Comparison of ENCODE assay signal across 23 cellular contexts in genomic region chr6:67717281-67717680, GRCh38.
DNase-seq lines count a peak whose midpoint lies in the region; ATAC-seq and TF ChIP-seq lines count a peak whose summit lies in the region.
"Had no signal": no experiment of that assay in that cellular context is flagged by ENCODE, and none has a peak within 500 bp of the region (broad histone marks: within the 10 kb centered on the region; RNA-seq: fewer than 3 reads in every experiment).

No MANE protein-coding gene starts in this region.

- POLR2A ChIA-PET in naive thymus-derived CD4-positive, alpha-beta T cell (lab: Charles Lee), result no interaction called here

- in situ Hi-C loops in astrocyte of the spinal cord (cut with HindIII; ENCODE audit: low sequenced_read_pairs), result no loop called here

- H3K9ac ChIP-seq in OCI-LY3 (ENCODE audit: low read length), result no peak overlapping the region
- H3K9ac ChIP-seq: BLaER1, SK-N-SH had no signal

- CTCF ChIA-PET in naive thymus-derived CD4-positive, alpha-beta T cell (lab: Charles Lee), result interaction anchor here (0.6 kb wide), 1 partner anchor 184 kb away, joined by 3 read pairs; no protein-coding TSS in a partner anchor

- no peaks in the 10 kb centered on the region for H3K9me3 ChIP-seq in OCI-LY3 (ENCODE audit: insufficient read depth, low read length)
- no peaks in the 10 kb centered on the region for H3K9me3 ChIP-seq in naive thymus-derived CD4-positive, alpha-beta T cell (ENCODE audit: control insufficient read depth in 2 of 3, low read length in 3 of 3)
- H3K9me3 ChIP-seq: A549, BLaER1, SK-N-SH had no signal

- H3K4me1 Mint-ChIP-seq in osteocyte (ENCODE audit: unreplicated experiment), result peaks cover 32% of the 10 kb centered on the region
- no peaks in the 10 kb centered on the region for H3K4me1 Mint-ChIP-seq in naive thymus-derived CD4-positive, alpha-beta T cell
- H3K4me1 Mint-ChIP-seq: CD4-positive, alpha-beta memory T cell had no signal

- peak; percentile 62 for DNase-seq in astrocyte of the spinal cord (ENCODE audit: low read depth, low spot score)
- DNase-seq in fibroblast of the aortic adventitia (ENCODE audit: low read depth), result peak; percentile 77
- DNase-seq in osteocyte (ENCODE audit: extremely low spot score, unreplicated experiment), result no peak
- no peak for DNase-seq in NCI-H2107 treated with DMSO at 0.1 percent for 48 hours (lab: John Stamatoyannopoulos, UW; ENCODE audit: unreplicated experiment)
- DNase-seq in NOMO-1 (lab: John Stamatoyannopoulos, UW; ENCODE audit: unreplicated experiment in 2 of 2), result no peak
- no peak for DNase-seq in naive thymus-derived CD4-positive, alpha-beta T cell
- DNase-seq: CD4-positive, alpha-beta memory T cell; DMS53; EL; KG1; NCI-H1048; NCI-H1436; NCI-H1930; NCI-H2171; NCI-H526; NK-92 treated with Interleukin-12 subunit alpha and Interleukin-12 subunit beta, amount 100 ng/mL, for 24 hours; SHP77 treated with DMSO at 0.1 percent for 48 hours; SK-N-SH had no signal

- no peak overlapping the region for H3K4me2 ChIP-seq in OCI-LY3 (ENCODE audit: low read length)
- H3K4me2 ChIP-seq: A549, BLaER1, SK-N-SH had no signal

- intact Hi-C loops in naive thymus-derived CD4-positive, alpha-beta T cell (cut with micrococcal nuclease), result no loop called here

- H3K27me3 Mint-ChIP-seq in osteocyte (ENCODE audit: unreplicated experiment), result no peaks in the 10 kb centered on the region
- H3K27me3 Mint-ChIP-seq in naive thymus-derived CD4-positive, alpha-beta T cell, result no peaks in the 10 kb centered on the region
- H3K27me3 Mint-ChIP-seq: CD4-positive, alpha-beta memory T cell had no signal

- no peak for TF ChIP-seq CTCF in OCI-LY3 (IDR thresholded peaks at IDR 0.05; ENCODE audit: low read depth, low read length)
- TF ChIP-seq CTCF in astrocyte of the spinal cord (IDR thresholded peaks at IDR 0.05; ENCODE audit: low read depth, low read length), result no peak
- no peak for TF ChIP-seq CTCF in fibroblast of the aortic adventitia (IDR thresholded peaks at IDR 0.05; ENCODE audit: insufficient read depth, low read length)
- TF ChIP-seq CTCF in osteocyte (IDR thresholded peaks at IDR 0.05), result no peak

- peaks cover 8% of the 10 kb centered on the region for H3K36me3 Mint-ChIP-seq in osteocyte (ENCODE audit: unreplicated experiment)
- no peaks in the 10 kb centered on the region for H3K36me3 Mint-ChIP-seq in naive thymus-derived CD4-positive, alpha-beta T cell
- H3K36me3 Mint-ChIP-seq: CD4-positive, alpha-beta memory T cell had no signal

- no peaks in the 10 kb centered on the region for H3K79me2 ChIP-seq in OCI-LY3 (ENCODE audit: low read length)

- H3K27ac ChIP-seq in OCI-LY3 (ENCODE audit: low read length), result no peak overlapping the region
- H3K27ac ChIP-seq in naive thymus-derived CD4-positive, alpha-beta T cell (ENCODE audit: low read depth, low read length), result no peak overlapping the region
- H3K27ac ChIP-seq: A549, BLaER1 had no signal

- peak overlapping the region; percentile 35; the same call in 1 of the 2 replicates for H2AFZ ChIP-seq in OCI-LY3 (ENCODE audit: low read depth, low read length)

- H4K20me1 ChIP-seq in OCI-LY3 (ENCODE audit: insufficient read depth, low read length), result no peaks in the 10 kb centered on the region
- H4K20me1 ChIP-seq: BLaER1 had no signal

- H3K27ac Mint-ChIP-seq in osteocyte (ENCODE audit: unreplicated experiment), result peak overlapping the region; percentile 85
- no peak overlapping the region for H3K27ac Mint-ChIP-seq in naive thymus-derived CD4-positive, alpha-beta T cell
- H3K27ac Mint-ChIP-seq: CD4-positive, alpha-beta memory T cell had no signal

- H3K36me3 ChIP-seq in OCI-LY3 (replicated peaks; ENCODE audit: low read depth, low read length), result no peaks in the 10 kb centered on the region
- no peaks in the 10 kb centered on the region for H3K36me3 ChIP-seq in naive thymus-derived CD4-positive, alpha-beta T cell (ENCODE audit: control insufficient read depth in 2 of 3, insufficient read depth in 3 of 3, low read length in 3 of 3)
- H3K36me3 ChIP-seq: BLaER1 had no signal

- H3K27me3 ChIP-seq in OCI-LY3 (ENCODE audit: low read depth, low read length), result no peaks in the 10 kb centered on the region
- no peaks in the 10 kb centered on the region for H3K27me3 ChIP-seq in naive thymus-derived CD4-positive, alpha-beta T cell (ENCODE audit: control insufficient read depth in 2 of 2, insufficient read depth in 2 of 2, low read length in 2 of 2)
- H3K27me3 ChIP-seq: BLaER1 had no signal

- H3K9me3 Mint-ChIP-seq in osteocyte (ENCODE audit: unreplicated experiment), result peaks cover 18% of the 10 kb centered on the region
- peaks cover 0 to 21% (median 4%) of the 10 kb centered on the region in 11 donors for H3K9me3 Mint-ChIP-seq in naive thymus-derived CD4-positive, alpha-beta T cell

- H3K4me1 ChIP-seq in OCI-LY3 (ENCODE audit: low read length), result no peaks in the 10 kb centered on the region
- H3K4me1 ChIP-seq in naive thymus-derived CD4-positive, alpha-beta T cell (ENCODE audit: control insufficient read depth in 2 of 2, insufficient read depth in 2 of 2, low read length in 2 of 2), result no peaks in the 10 kb centered on the region
- H3K4me1 ChIP-seq: A549, BLaER1 had no signal

- no peak for ATAC-seq in SK-N-SH treated with all-trans-retinoic acid at 6 μM for 48 hours
- no peak for ATAC-seq in naive thymus-derived CD4-positive, alpha-beta T cell
- ATAC-seq: A549, HepG2 had no signal

- H3K4me3 ChIP-seq in OCI-LY3 (ENCODE audit: low read length), result no peak overlapping the region
- no peak overlapping the region for H3K4me3 ChIP-seq in astrocyte of the spinal cord (ENCODE audit: low read depth, low read length)
- H3K4me3 ChIP-seq in fibroblast of the aortic adventitia (ENCODE audit: low read depth, low read length), result no peak overlapping the region
- H3K4me3 ChIP-seq in naive thymus-derived CD4-positive, alpha-beta T cell (ENCODE audit: low read length), result no peak overlapping the region
- H3K4me3 ChIP-seq: A549, BLaER1 had no signal

- no peak overlapping the region for H3K4me3 Mint-ChIP-seq in osteocyte (ENCODE audit: unreplicated experiment)
- H3K4me3 Mint-ChIP-seq in naive thymus-derived CD4-positive, alpha-beta T cell, result no peak overlapping the region
- H3K4me3 Mint-ChIP-seq: CD4-positive, alpha-beta memory T cell had no signal

TF ChIP-seq in SK-N-SH treated with all-trans-retinoic acid at 6 μM for 48 hours, 23 proteins besides CTCF, POLR2A, EP300 and RAD21:
- TF ChIP-seq, protein P1, sequence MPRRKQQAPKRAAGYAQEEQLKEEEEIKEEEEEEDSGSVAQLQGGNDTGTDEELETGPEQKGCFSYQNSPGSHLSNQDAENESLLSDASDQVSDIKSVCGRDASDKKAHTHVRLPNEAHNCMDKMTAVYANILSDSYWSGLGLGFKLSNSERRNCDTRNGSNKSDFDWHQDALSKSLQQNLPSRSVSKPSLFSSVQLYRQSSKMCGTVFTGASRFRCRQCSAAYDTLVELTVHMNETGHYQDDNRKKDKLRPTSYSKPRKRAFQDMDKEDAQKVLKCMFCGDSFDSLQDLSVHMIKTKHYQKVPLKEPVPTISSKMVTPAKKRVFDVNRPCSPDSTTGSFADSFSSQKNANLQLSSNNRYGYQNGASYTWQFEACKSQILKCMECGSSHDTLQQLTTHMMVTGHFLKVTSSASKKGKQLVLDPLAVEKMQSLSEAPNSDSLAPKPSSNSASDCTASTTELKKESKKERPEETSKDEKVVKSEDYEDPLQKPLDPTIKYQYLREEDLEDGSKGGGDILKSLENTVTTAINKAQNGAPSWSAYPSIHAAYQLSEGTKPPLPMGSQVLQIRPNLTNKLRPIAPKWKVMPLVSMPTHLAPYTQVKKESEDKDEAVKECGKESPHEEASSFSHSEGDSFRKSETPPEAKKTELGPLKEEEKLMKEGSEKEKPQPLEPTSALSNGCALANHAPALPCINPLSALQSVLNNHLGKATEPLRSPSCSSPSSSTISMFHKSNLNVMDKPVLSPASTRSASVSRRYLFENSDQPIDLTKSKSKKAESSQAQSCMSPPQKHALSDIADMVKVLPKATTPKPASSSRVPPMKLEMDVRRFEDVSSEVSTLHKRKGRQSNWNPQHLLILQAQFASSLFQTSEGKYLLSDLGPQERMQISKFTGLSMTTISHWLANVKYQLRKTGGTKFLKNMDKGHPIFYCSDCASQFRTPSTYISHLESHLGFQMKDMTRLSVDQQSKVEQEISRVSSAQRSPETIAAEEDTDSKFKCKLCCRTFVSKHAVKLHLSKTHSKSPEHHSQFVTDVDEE (CRISPR knock-in tag; IDR thresholded peaks at IDR 0.05), result no peak
- TF ChIP-seq BACH2 (CRISPR knock-in tag; IDR thresholded peaks at IDR 0.05; ENCODE audit: borderline replicate concordance) (no peak), SNAI2 (CRISPR knock-in tag; IDR thresholded peaks at IDR 0.05) (no peak), ZFP3 (CRISPR knock-in tag; IDR thresholded peaks at IDR 0.05) (no peak), ZNF8 (CRISPR knock-in tag; IDR thresholded peaks at IDR 0.05) (no peak), ZNF70 (CRISPR knock-in tag; IDR thresholded peaks at IDR 0.05) (no peak), ESRRG (CRISPR knock-in tag; IDR thresholded peaks at IDR 0.05) (no peak), CSDC2 (CRISPR knock-in tag; IDR thresholded peaks at IDR 0.05) (no peak), ARNTL (CRISPR knock-in tag; IDR thresholded peaks at IDR 0.05; ENCODE audit: borderline replicate concordance, low read depth) (no peak), ISL1 (CRISPR knock-in tag; IDR thresholded peaks at IDR 0.05) (no peak), PPARA (CRISPR knock-in tag; IDR thresholded peaks at IDR 0.05; ENCODE audit: borderline replicate concordance) (no peak), GLIS3 (CRISPR knock-in tag; IDR thresholded peaks at IDR 0.05) (no peak), ZFP30 (CRISPR knock-in tag; IDR thresholded peaks at IDR 0.05) (no peak), OSR1 (CRISPR knock-in tag; IDR thresholded peaks at IDR 0.05) (no peak)
- TF ChIP-seq, protein P2, sequence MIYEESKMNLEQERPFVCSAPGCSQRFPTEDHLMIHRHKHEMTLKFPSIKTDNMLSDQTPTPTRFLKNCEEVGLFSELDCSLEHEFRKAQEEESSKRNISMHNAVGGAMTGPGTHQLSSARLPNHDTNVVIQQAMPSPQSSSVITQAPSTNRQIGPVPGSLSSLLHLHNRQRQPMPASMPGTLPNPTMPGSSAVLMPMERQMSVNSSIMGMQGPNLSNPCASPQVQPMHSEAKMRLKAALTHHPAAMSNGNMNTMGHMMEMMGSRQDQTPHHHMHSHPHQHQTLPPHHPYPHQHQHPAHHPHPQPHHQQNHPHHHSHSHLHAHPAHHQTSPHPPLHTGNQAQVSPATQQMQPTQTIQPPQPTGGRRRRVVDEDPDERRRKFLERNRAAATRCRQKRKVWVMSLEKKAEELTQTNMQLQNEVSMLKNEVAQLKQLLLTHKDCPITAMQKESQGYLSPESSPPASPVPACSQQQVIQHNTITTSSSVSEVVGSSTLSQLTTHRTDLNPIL (CRISPR knock-in tag; IDR thresholded peaks at IDR 0.05; ENCODE audit: low read depth), result no peak

Comparison
In these comparisons a context has a peak if more than half of its experiments do, and no peak if none do; other contexts are left out.
1. DNase-seq: peak in astrocyte of the spinal cord (single experiment) and fibroblast of the aortic adventitia (single experiment); none in osteocyte (single experiment), NCI-H2107 treated with DMSO at 0.1 percent for 48 hours (single experiment), NOMO-1 (0 of 2) and naive thymus-derived CD4-positive, alpha-beta T cell (0 of 9).